1 cellular context compared by ENCODE assay signal in genomic region chr7:935321-936130, GRCh38.
TF ChIP-seq lines count a peak whose summit lies in the region.

No MANE protein-coding gene starts in this region.

TF ChIP-seq in HCT116, 20 proteins besides CTCF, POLR2A, EP300 and RAD21 (continued from another document):
- TF ChIP-seq REST (IDR thresholded peaks at IDR 0.05; ENCODE audit: low read depth) = no peak
- no peak for TF ChIP-seq SIN3A (IDR thresholded peaks at IDR 0.05; ENCODE audit: low read depth)
- no peak for TF ChIP-seq MAX (IDR thresholded peaks at IDR 0.05)
- no peak for TF ChIP-seq FOSL1 (IDR thresholded peaks at IDR 0.05; ENCODE audit: low read depth)
TF ChIP-seq in HCT116: peak in this region for 0.
